In the genomic region with DNA sequence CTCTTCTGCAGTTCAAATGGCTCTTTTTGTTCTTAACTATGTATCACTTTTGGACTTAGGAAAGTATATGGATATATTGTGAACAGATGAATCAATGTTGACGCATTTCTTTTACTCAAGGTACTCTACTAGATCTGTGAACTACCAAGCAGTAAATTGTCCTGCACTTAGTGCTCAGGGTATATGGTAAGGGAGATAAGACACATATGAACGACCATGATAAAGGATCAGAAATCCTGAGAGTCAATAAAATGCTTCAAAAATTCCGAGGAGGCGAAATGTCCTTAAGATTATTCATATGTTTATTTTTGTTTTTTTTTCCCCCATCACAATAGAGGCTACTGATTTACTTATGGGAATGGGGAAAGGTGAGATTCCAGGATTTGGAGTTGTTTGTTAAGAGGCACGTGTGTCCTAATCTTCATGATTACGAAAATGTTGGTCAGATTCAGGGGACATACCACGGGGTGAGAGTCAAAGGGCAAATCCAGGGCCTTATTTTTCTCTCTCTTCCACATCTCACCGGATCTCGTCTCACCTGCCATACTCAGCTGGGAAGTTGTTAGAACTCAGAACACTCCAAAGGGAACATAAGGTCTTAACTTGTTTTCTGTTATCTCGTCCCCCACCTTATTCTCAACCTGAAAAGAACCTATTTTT, we compare ENCODE assay signal across 22 cellular contexts.
"Had no signal": no experiment of that assay in that cellular context is flagged by ENCODE, and none has a peak within 500 bp of the region (broad histone marks: within the 10 kb centered on the region; RNA-seq: fewer than 3 reads in every experiment).

No MANE protein-coding gene starts in this region.

- H3K27ac Mint-ChIP-seq: activated CD4-positive, alpha-beta memory T cell treated with anti-CD3 and anti-CD28 coated beads, Interleukin-2, amount 10 ng/mL, durations not matched to agents 7 days and 5 days; activated T-cell treated with anti-CD3 and anti-CD28 coated beads, Interleukin-2, amount 50 U/mL, for 72 hours; memory B cell; naive thymus-derived CD4-positive, alpha-beta T cell; neural progenitor cell had no signal

- H3K4me3 Mint-ChIP-seq: activated CD4-positive, alpha-beta memory T cell treated with anti-CD3 and anti-CD28 coated beads, Interleukin-2, amount 10 ng/mL, durations not matched to agents 7 days and 5 days; activated naive CD4-positive, alpha-beta T cell treated with anti-CD3 and anti-CD28 coated beads, Interleukin-2, amount 50 U/mL, for 24 hours; activated T-cell treated with anti-CD3 and anti-CD28 coated beads, Interleukin-2, amount 50 U/mL, for 72 hours; memory B cell; naive thymus-derived CD4-positive, alpha-beta T cell; neural progenitor cell had no signal

- H3K27me3 ChIP-seq: ascending aorta, neural progenitor cell, upper lobe of left lung had no signal

- H3K4me1 Mint-ChIP-seq: activated CD4-positive, alpha-beta memory T cell treated with anti-CD3 and anti-CD28 coated beads, Interleukin-2, amount 10 ng/mL, durations not matched to agents 7 days and 5 days; activated naive CD4-positive, alpha-beta T cell treated with anti-CD3 and anti-CD28 coated beads, Interleukin-2, amount 50 U/mL, for 24 hours; memory B cell had no signal

- H3K4me2 ChIP-seq: neural progenitor cell had no signal

- H3K27me3 Mint-ChIP-seq: activated CD4-positive, alpha-beta memory T cell treated with anti-CD3 and anti-CD28 coated beads, Interleukin-2, amount 10 ng/mL, durations not matched to agents 7 days and 5 days; activated naive CD4-positive, alpha-beta T cell treated with anti-CD3 and anti-CD28 coated beads, Interleukin-2, amount 50 U/mL, for 24 hours; memory B cell; naive thymus-derived CD4-positive, alpha-beta T cell had no signal

- DNase-seq: activated CD4-positive, alpha-beta memory T cell treated with anti-CD3 and anti-CD28 coated beads, Interleukin-2, amount 10 ng/mL, durations not matched to agents 7 days and 5 days; activated CD4-positive, alpha-beta T cell treated with anti-CD3 and anti-CD28 coated beads for 48 hours; activated effector memory CD4-positive, alpha-beta T cell treated with anti-CD3 and anti-CD28 coated beads, Interleukin-2, amount 50 U/mL, for 16 hours; activated T-cell treated with anti-CD3 and anti-CD28 coated beads, Interleukin-2, amount 50 U/mL, for 72 hours; central memory CD4-positive, alpha-beta T cell; effector memory CD4-positive, alpha-beta T cell; foreskin melanocyte; kidney glomerular epithelial cell; left ventricle myocardium superior; mucosa of descending colon; naive thymus-derived CD4-positive, alpha-beta T cell; right cardiac atrium; stimulated activated CD4-positive, alpha-beta T cell treated with anti-CD3 and anti-CD28 coated beads, Interleukin-12 subunit alpha, Interleukin-12 subunit beta, amount 100 ng/mL, for 4 hours; stimulated activated CD4-positive, alpha-beta T cell treated with anti-CD3 and anti-CD28 coated beads, Interleukin-4, amount 100 ng/mL, for 4 hours; stimulated activated naive CD8-positive, alpha-beta T cell treated with anti-CD3 and anti-CD28 coated beads, Interleukin-15, Interleukin-2, amounts not matched to agents 100 U/mL and 50 U/mL, for 24 hours; T-helper 9 cell; upper lobe of left lung had no signal

- H3K4me3 ChIP-seq: ascending aorta, mucosa of descending colon, neural progenitor cell, prostate gland, upper lobe of left lung had no signal

- H3K9me3 ChIP-seq: ascending aorta, mucosa of descending colon, prostate gland, upper lobe of left lung had no signal

- H3K27ac ChIP-seq: ascending aorta, neural progenitor cell, prostate gland, upper lobe of left lung had no signal

- H3K4me1 ChIP-seq: prostate gland had no signal

- H3K36me3 Mint-ChIP-seq: activated naive CD4-positive, alpha-beta T cell treated with anti-CD3 and anti-CD28 coated beads, Interleukin-2, amount 50 U/mL, for 24 hours; memory B cell; neural progenitor cell had no signal

- H3K36me3 ChIP-seq: ascending aorta, neural progenitor cell, prostate gland, upper lobe of left lung had no signal

- ATAC-seq: activated T-cell treated with anti-CD3 and anti-CD28 coated beads, Interleukin-2, amount 50 U/mL, for 72 hours; mucosa of descending colon; naive thymus-derived CD4-positive, alpha-beta T cell; stimulated activated naive CD8-positive, alpha-beta T cell treated with anti-CD3 and anti-CD28 coated beads, Interleukin-15, Interleukin-2, amounts not matched to agents 100 U/mL and 50 U/mL, for 24 hours had no signal

- H3K9me3 Mint-ChIP-seq: activated CD4-positive, alpha-beta memory T cell treated with anti-CD3 and anti-CD28 coated beads, Interleukin-2, amount 10 ng/mL, durations not matched to agents 7 days and 5 days; activated naive CD4-positive, alpha-beta T cell treated with anti-CD3 and anti-CD28 coated beads, Interleukin-2, amount 50 U/mL, for 24 hours; activated T-cell treated with anti-CD3 and anti-CD28 coated beads, Interleukin-2, amount 50 U/mL, for 72 hours; memory B cell had no signal

- H3K9ac ChIP-seq: neural progenitor cell had no signal

- H2AFZ ChIP-seq: neural progenitor cell had no signal
